In the genomic region with DNA sequence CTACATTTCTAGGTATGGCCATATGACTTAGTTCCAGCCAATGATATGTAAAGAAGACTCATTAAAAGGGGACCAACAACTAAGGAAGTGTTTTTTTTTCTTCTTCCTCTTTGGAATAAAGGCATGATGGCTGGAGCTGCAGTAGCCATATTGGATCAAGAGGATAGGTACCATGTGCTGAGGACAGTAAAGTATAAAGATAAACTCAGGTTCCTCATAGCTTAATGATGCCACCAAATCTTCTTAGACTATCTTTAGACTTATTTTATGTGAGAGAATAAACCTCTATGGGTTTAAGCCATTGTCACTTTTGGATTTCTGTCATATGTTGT, we compare ENCODE assay signal across 1 cellular context.
TF ChIP-seq lines count a peak whose summit lies in the region.

No MANE protein-coding gene starts in this region.

TF ChIP-seq in SK-N-SH treated with all-trans-retinoic acid at 6 μM for 48 hours, 23 proteins besides CTCF, POLR2A, EP300 and RAD21 (continued from another document):
- TF ChIP-seq, protein P1, sequence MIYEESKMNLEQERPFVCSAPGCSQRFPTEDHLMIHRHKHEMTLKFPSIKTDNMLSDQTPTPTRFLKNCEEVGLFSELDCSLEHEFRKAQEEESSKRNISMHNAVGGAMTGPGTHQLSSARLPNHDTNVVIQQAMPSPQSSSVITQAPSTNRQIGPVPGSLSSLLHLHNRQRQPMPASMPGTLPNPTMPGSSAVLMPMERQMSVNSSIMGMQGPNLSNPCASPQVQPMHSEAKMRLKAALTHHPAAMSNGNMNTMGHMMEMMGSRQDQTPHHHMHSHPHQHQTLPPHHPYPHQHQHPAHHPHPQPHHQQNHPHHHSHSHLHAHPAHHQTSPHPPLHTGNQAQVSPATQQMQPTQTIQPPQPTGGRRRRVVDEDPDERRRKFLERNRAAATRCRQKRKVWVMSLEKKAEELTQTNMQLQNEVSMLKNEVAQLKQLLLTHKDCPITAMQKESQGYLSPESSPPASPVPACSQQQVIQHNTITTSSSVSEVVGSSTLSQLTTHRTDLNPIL (CRISPR knock-in tag; IDR thresholded peaks at IDR 0.05; ENCODE audit: low read depth), result no peak
- TF ChIP-seq OSR1 (CRISPR knock-in tag; IDR thresholded peaks at IDR 0.05), result no peak
- TF ChIP-seq ZNF70 (CRISPR knock-in tag; IDR thresholded peaks at IDR 0.05), result no peak
- TF ChIP-seq ARNTL (CRISPR knock-in tag; IDR thresholded peaks at IDR 0.05; ENCODE audit: borderline replicate concordance, low read depth), result no peak
